ENCODE assay signal across 1 cellular context in genomic region chr9:95495529-95495928, GRCh38.
TF ChIP-seq lines count a peak whose summit lies in the region.

No MANE protein-coding gene starts in this region.

TF ChIP-seq in IMR-90, 13 proteins besides CTCF, POLR2A, EP300 and RAD21 (continued from another document):
- TF ChIP-seq ELK1 (IDR thresholded peaks at IDR 0.05; ENCODE audit: borderline replicate concordance, low read depth, low read length), result no peak
- no peak for TF ChIP-seq RFX5 (IDR thresholded peaks at IDR 0.05; ENCODE audit: low read depth, low read length)
- TF ChIP-seq CEBPB (IDR thresholded peaks at IDR 0.05; ENCODE audit: low read depth, low read length), result no peak
- TF ChIP-seq FOS (IDR thresholded peaks at IDR 0.05; ENCODE audit: low read depth, low read length), result no peak
- TF ChIP-seq BHLHE40 (IDR thresholded peaks at IDR 0.05; ENCODE audit: low read depth, low read length), result no peak
